ENCODE assay signal across 13 cellular contexts in the genomic region with DNA sequence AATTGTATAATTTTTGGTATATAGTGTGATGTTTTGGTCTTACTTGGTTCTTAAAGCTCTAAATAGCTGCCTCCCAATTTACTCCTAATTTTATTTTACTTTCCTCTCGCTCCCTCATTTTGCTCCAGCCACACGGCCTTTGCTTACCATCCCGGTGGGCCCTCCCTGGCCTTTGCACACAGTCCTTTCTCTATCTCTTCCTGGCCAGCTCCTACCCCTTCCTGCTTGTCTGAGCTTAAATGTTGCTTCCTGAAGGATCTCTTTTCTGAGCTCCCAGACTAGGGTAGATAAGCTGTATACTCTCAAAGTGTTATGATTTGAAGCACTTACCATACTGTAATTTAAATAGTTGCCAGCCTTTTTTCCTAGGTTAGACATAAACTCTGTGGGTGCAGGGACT.
DNase-seq lines count a peak whose midpoint lies in the region; ATAC-seq and TF ChIP-seq lines count a peak whose summit lies in the region.
"Had no signal": no experiment of that assay in that cellular context is flagged by ENCODE, and none has a peak within 500 bp of the region (broad histone marks: within the 10 kb centered on the region; RNA-seq: fewer than 3 reads in every experiment).

No MANE protein-coding gene starts in this region.

- no peaks in the 10 kb centered on the region for H3K27me3 Mint-ChIP-seq in activated T-cell treated with anti-CD3 and anti-CD28 coated beads, Interleukin-2, amount 50 U/mL, for 4 hours (ENCODE audit: low read depth)
- H3K27me3 Mint-ChIP-seq in WTC11 (ENCODE audit: low read depth): no peaks in the 10 kb centered on the region

- H3K4me1 ChIP-seq in mesendoderm (ENCODE audit: control insufficient read depth, low read depth, low read length): peaks cover 3% of the 10 kb centered on the region

- peak overlapping the region; percentile 78 for H2BK120ac ChIP-seq in mesendoderm (ENCODE audit: low read depth, low read length)

- H3K27me3 ChIP-seq in mesendoderm (ENCODE audit: insufficient read depth, low read length, poor library complexity): no peaks in the 10 kb centered on the region

- H2AK5ac ChIP-seq in mesendoderm (ENCODE audit: low read length): no peak overlapping the region

- H3K56ac ChIP-seq in mesendoderm (ENCODE audit: low read length): no peak overlapping the region

- peak overlapping the region; percentile 33 for H3K4me3 Mint-ChIP-seq in activated T-cell treated with anti-CD3 and anti-CD28 coated beads, Interleukin-2, amount 50 U/mL, for 4 hours
- H3K4me3 Mint-ChIP-seq in WTC11: no peak overlapping the region

- no peak overlapping the region for H3K4me3 ChIP-seq in mesendoderm (ENCODE audit: low read length)

- peaks cover 59% of the 10 kb centered on the region for H3K4me1 Mint-ChIP-seq in activated T-cell treated with anti-CD3 and anti-CD28 coated beads, Interleukin-2, amount 50 U/mL, for 4 hours (ENCODE audit: low read depth)
- peaks cover 59% of the 10 kb centered on the region for H3K4me1 Mint-ChIP-seq in WTC11

- no peak for TF ChIP-seq CTCF in WTC11 (IDR thresholded peaks at IDR 0.05)

- POLR2A ChIA-PET in WTC11 (lab: Charles Lee): no interaction called here

- ATAC-seq in activated T-cell treated with anti-CD3 and anti-CD28 coated beads, Interleukin-2, amount 50 U/mL, for 4 hours: no peak
- ATAC-seq in WTC11: peak; percentile 41; the same call in 1 of the 2 replicates
- no peak for ATAC-seq in GM19452 (IDR thresholded peaks at IDR 0.05; ENCODE audit: unreplicated experiment)
- no peak for ATAC-seq in sciatic nerve

- no peaks in the 10 kb centered on the region for H3K9me3 Mint-ChIP-seq in activated T-cell treated with anti-CD3 and anti-CD28 coated beads, Interleukin-2, amount 50 U/mL, for 4 hours
- peaks cover 8% of the 10 kb centered on the region for H3K9me3 Mint-ChIP-seq in WTC11

- no peak overlapping the region for H2BK15ac ChIP-seq in mesendoderm (replicated peaks; ENCODE audit: low read depth)

- H3K9ac ChIP-seq in mesendoderm (ENCODE audit: low read length): no peak overlapping the region

- H3K4me2 ChIP-seq in mesendoderm (ENCODE audit: low read length): no peak overlapping the region

- peaks cover 30% of the 10 kb centered on the region for H3K36me3 Mint-ChIP-seq in activated T-cell treated with anti-CD3 and anti-CD28 coated beads, Interleukin-2, amount 50 U/mL, for 4 hours (ENCODE audit: insufficient read depth)
- peaks cover 9% of the 10 kb centered on the region; the same call in 1 of the 2 replicates for H3K36me3 Mint-ChIP-seq in WTC11

- no peak overlapping the region for H3K4ac ChIP-seq in mesendoderm (ENCODE audit: low read depth, low read length)

- no peak overlapping the region for H3K27ac ChIP-seq in mesendoderm (ENCODE audit: low read depth, low read length)
- H3K27ac ChIP-seq: 22Rv1 had no signal

- no peak for DNase-seq in activated T-cell treated with anti-CD3 and anti-CD28 coated beads, Interleukin-2, amount 50 U/mL, for 4 hours
- DNase-seq in activated T-cell treated with anti-CD3 and anti-CD28 coated beads for 4 hours: no peak
- peak; percentile 29 for DNase-seq in CMK (ENCODE audit: low read depth)
- DNase-seq in WTC11 (ENCODE audit: low spot score): no peak
- DNase-seq in mesendoderm: no peak
- DNase-seq in sciatic nerve (ENCODE audit: low spot score): no peak
- no peak for DNase-seq in NCI-H2227 (lab: John Stamatoyannopoulos, UW; ENCODE audit: unreplicated experiment)
- DNase-seq: NCI-H1417, NCI-H2029, NCI-H510A treated with DMSO at 0.1 percent for 48 hours, SIG-M5 had no signal

- H3K23ac ChIP-seq in mesendoderm (ENCODE audit: low read length): no peak overlapping the region

- H4K8ac ChIP-seq in mesendoderm (ENCODE audit: low read depth, low read length): no peak overlapping the region

- H3K27ac Mint-ChIP-seq in WTC11: no peak overlapping the region; the same call in 1 of the 2 replicates

- H3K36me3 ChIP-seq in mesendoderm (ENCODE audit: control insufficient read depth, insufficient read depth, low read length): no peaks in the 10 kb centered on the region

- H4K5ac ChIP-seq in mesendoderm (ENCODE audit: low read length): no peak overlapping the region

- peaks cover 8% of the 10 kb centered on the region for H3K79me1 ChIP-seq in mesendoderm (ENCODE audit: low read length)

- intact Hi-C loops in sciatic nerve (cut with DNase I): no loop called here

- H3K79me2 ChIP-seq in mesendoderm (ENCODE audit: control insufficient read depth, insufficient read depth, low read length): peaks cover 2% of the 10 kb centered on the region

- CTCF ChIA-PET in WTC11 (lab: Charles Lee): interaction anchor here (1.5 to 1.9 kb wide), 2 partner anchors 8 to 190 kb away, joined by 3 to 4 read pairs; no protein-coding TSS in a partner anchor

- H2BK5ac ChIP-seq in mesendoderm (ENCODE audit: low read length): no peak overlapping the region

- WGBS in mesendoderm (ENCODE audit: extremely low coverage, insufficient coverage, low lambda C conversion rate): no CpG with 5 or more reads among the region's 3 CpGs

- no peak overlapping the region for H3K18ac ChIP-seq in mesendoderm (ENCODE audit: low read length)

TF ChIP-seq in WTC11, 78 proteins besides CTCF, POLR2A, EP300 and RAD21 (continues in another document):
- TF ChIP-seq, protein P1, sequence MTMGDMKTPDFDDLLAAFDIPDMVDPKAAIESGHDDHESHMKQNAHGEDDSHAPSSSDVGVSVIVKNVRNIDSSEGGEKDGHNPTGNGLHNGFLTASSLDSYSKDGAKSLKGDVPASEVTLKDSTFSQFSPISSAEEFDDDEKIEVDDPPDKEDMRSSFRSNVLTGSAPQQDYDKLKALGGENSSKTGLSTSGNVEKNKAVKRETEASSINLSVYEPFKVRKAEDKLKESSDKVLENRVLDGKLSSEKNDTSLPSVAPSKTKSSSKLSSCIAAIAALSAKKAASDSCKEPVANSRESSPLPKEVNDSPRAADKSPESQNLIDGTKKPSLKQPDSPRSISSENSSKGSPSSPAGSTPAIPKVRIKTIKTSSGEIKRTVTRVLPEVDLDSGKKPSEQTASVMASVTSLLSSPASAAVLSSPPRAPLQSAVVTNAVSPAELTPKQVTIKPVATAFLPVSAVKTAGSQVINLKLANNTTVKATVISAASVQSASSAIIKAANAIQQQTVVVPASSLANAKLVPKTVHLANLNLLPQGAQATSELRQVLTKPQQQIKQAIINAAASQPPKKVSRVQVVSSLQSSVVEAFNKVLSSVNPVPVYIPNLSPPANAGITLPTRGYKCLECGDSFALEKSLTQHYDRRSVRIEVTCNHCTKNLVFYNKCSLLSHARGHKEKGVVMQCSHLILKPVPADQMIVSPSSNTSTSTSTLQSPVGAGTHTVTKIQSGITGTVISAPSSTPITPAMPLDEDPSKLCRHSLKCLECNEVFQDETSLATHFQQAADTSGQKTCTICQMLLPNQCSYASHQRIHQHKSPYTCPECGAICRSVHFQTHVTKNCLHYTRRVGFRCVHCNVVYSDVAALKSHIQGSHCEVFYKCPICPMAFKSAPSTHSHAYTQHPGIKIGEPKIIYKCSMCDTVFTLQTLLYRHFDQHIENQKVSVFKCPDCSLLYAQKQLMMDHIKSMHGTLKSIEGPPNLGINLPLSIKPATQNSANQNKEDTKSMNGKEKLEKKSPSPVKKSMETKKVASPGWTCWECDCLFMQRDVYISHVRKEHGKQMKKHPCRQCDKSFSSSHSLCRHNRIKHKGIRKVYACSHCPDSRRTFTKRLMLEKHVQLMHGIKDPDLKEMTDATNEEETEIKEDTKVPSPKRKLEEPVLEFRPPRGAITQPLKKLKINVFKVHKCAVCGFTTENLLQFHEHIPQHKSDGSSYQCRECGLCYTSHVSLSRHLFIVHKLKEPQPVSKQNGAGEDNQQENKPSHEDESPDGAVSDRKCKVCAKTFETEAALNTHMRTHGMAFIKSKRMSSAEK (CRISPR knock-in tag; IDR thresholded peaks at IDR 0.05; ENCODE audit: borderline replicate concordance): no peak
- TF ChIP-seq E2F1 (CRISPR knock-in tag; IDR thresholded peaks at IDR 0.05) (no peak), NFATC4 (CRISPR knock-in tag; IDR thresholded peaks at IDR 0.05) (no peak), GABPB1 (CRISPR knock-in tag; IDR thresholded peaks at IDR 0.05) (no peak), ZNF416 (CRISPR knock-in tag; IDR thresholded peaks at IDR 0.05) (no peak), OVOL2 (CRISPR knock-in tag; IDR thresholded peaks at IDR 0.05; ENCODE audit: borderline replicate concordance) (no peak), SMAD4 (CRISPR knock-in tag; IDR thresholded peaks at IDR 0.05) (no peak)
- TF ChIP-seq, protein P2, sequence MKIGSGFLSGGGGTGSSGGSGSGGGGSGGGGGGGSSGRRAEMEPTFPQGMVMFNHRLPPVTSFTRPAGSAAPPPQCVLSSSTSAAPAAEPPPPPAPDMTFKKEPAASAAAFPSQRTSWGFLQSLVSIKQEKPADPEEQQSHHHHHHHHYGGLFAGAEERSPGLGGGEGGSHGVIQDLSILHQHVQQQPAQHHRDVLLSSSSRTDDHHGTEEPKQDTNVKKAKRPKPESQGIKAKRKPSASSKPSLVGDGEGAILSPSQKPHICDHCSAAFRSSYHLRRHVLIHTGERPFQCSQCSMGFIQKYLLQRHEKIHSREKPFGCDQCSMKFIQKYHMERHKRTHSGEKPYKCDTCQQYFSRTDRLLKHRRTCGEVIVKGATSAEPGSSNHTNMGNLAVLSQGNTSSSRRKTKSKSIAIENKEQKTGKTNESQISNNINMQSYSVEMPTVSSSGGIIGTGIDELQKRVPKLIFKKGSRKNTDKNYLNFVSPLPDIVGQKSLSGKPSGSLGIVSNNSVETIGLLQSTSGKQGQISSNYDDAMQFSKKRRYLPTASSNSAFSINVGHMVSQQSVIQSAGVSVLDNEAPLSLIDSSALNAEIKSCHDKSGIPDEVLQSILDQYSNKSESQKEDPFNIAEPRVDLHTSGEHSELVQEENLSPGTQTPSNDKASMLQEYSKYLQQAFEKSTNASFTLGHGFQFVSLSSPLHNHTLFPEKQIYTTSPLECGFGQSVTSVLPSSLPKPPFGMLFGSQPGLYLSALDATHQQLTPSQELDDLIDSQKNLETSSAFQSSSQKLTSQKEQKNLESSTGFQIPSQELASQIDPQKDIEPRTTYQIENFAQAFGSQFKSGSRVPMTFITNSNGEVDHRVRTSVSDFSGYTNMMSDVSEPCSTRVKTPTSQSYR (CRISPR knock-in tag; IDR thresholded peaks at IDR 0.05): no peak
